ENCODE assay signal across 20 cellular contexts in genomic region chrX:44062842-44063241, GRCh38.
A peak's percentile ranks its signal among the peaks of the same experiment; 100 is the strongest.
DNase-seq lines count a peak whose midpoint lies in the region; ATAC-seq and TF ChIP-seq lines count a peak whose summit lies in the region.
"Had no signal": no experiment of that assay in that cellular context is flagged by ENCODE, and none has a peak within 500 bp of the region (broad histone marks: within the 10 kb centered on the region; RNA-seq: fewer than 3 reads in every experiment).

No MANE protein-coding gene starts in this region.

- POLR2A ChIA-PET in RWPE1 (lab: Yijun Ruan, JAX; ENCODE audit: low non-redundant PET) = no interaction called here

- no peaks in the 10 kb centered on the region for H3K27me3 ChIP-seq in Loucy (ENCODE audit: insufficient read depth, low read length, poor library complexity, severe bottlenecking)

- no peak overlapping the region for H3K27ac ChIP-seq in RWPE1
- no peak overlapping the region for H3K27ac ChIP-seq in coronary artery

- H3K9ac ChIP-seq in Loucy (ENCODE audit: low read depth, low read length, poor library complexity, severe bottlenecking) = no peak overlapping the region

- H3K9me3 ChIP-seq in Loucy (ENCODE audit: insufficient read depth, low read depth, low read length) = no peaks in the 10 kb centered on the region

- TF ChIP-seq CTCF in Loucy (conservative IDR thresholded peaks at IDR 0.05; ENCODE audit: low read length) = no peak
- TF ChIP-seq CTCF in RWPE1 (conservative IDR thresholded peaks at IDR 0.05; ENCODE audit: low read depth) = no peak
- no peak for TF ChIP-seq CTCF in coronary artery (IDR thresholded peaks at IDR 0.05)

- H3K4me3 ChIP-seq in Loucy (ENCODE audit: low read length, poor library complexity, severe bottlenecking) = no peak overlapping the region
- H3K4me3 ChIP-seq in coronary artery = no peak overlapping the region

- H3F3A ChIP-seq in Loucy (ENCODE audit: low read depth) = no peaks in the 10 kb centered on the region

- DNase-seq in EL = peak; percentile 24
- peak; percentile 27 for DNase-seq in RWPE1 (ENCODE audit: low spot score)
- peak; percentile 53 for DNase-seq in kidney tubule cell (ENCODE audit: low spot score)
- no peak for DNase-seq in NCI-H69 (lab: John Stamatoyannopoulos, UW)
- DNase-seq in coronary artery (ENCODE audit: low spot score) = no peak
- DNase-seq in cerebellar cortex (ENCODE audit: low spot score) = no peak
- DNase-seq: activated CD4-positive, alpha-beta T cell treated with anti-CD3 and anti-CD28 coated beads, Interleukin-2, amount 50 U/mL, for 4 hours; activated gamma-delta T cell treated with Interleukin-2 at 50 U/mL for 16 hours; activated T-cell treated with anti-CD3 and anti-CD28 coated beads for 4 hours; anterior cingulate cortex; CD8-positive, alpha-beta T cell; cerebellar nuclear complex; DMS79 treated with DMSO at 0.1 percent for 48 hours; effector memory CD8-positive, alpha-beta T cell; left ventricle myocardium superior; NCI-H1694; NCI-H82; T-helper 1 cell had no signal

- no peaks in the 10 kb centered on the region for H3K36me3 ChIP-seq in Loucy (ENCODE audit: insufficient read depth, low read length)

- ATAC-seq in GM21423 (IDR thresholded peaks at IDR 0.05; ENCODE audit: unreplicated experiment) = no peak
- ATAC-seq: CD8-positive, alpha-beta T cell; effector memory CD8-positive, alpha-beta T cell; left ventricle myocardium superior had no signal

- H4K20me1 ChIP-seq in Loucy (ENCODE audit: insufficient read depth, low read length, poor library complexity, severe bottlenecking) = no peaks in the 10 kb centered on the region

- no peaks in the 10 kb centered on the region for H3K9me2 ChIP-seq in Loucy (replicated peaks; ENCODE audit: low read depth, low read length)

- CTCF ChIA-PET in RWPE1 (lab: Yijun Ruan, JAX) = no interaction called here

- no peaks in the 10 kb centered on the region for H3K79me2 ChIP-seq in Loucy (ENCODE audit: insufficient read depth, low read length)

- no peaks in the 10 kb centered on the region for H3K4me1 ChIP-seq in Loucy (ENCODE audit: insufficient read depth, low read length, poor library complexity, severe bottlenecking)

- H2AFZ ChIP-seq in Loucy (ENCODE audit: low read length) = peak overlapping the region; percentile 21; the same call in 1 of the 2 replicates

- no peak overlapping the region for H3K4me2 ChIP-seq in Loucy (ENCODE audit: low read depth, low read length, poor library complexity, severe bottlenecking)

Comparison
In these comparisons a context has a peak if more than half of its experiments do, and no peak if none do; other contexts are left out.
1. DNase-seq: peak in EL (single experiment), RWPE1 (single experiment) and kidney tubule cell (single experiment); none in NCI-H69 (single experiment), coronary artery (single experiment) and cerebellar cortex (single experiment).